ENCODE assay signal across 1 cellular context in the genomic region with DNA sequence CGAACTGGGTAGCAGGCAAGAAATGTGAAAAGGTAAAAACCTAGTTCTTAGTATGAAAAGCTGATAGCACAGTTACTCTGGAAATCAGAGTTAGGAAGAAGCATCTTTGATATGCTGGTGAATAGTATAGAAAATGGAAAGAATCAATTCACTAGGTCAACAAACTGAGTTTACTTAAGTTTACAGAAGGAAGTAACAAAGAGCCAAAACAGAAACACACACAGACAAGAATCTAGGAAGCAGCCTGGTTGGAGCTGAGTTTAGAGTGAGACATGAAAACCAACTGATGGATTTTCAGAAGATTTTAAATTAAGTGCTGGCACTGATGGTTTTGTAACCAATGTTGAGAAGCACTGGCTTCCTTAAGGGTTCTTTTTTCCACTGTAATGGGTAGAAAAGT.
TF ChIP-seq lines count a peak whose summit lies in the region.

No MANE protein-coding gene starts in this region.

TF ChIP-seq in IMR-90, 13 proteins besides CTCF, POLR2A, EP300 and RAD21 (continued from another document):
- TF ChIP-seq RCOR1 (IDR thresholded peaks at IDR 0.05; ENCODE audit: insufficient replicate concordance, low read length) (no peak), MAZ (IDR thresholded peaks at IDR 0.05; ENCODE audit: borderline replicate concordance, low read depth, low read length) (no peak), CHD1 (IDR thresholded peaks at IDR 0.05; ENCODE audit: low read depth, low read length) (no peak), BHLHE40 (IDR thresholded peaks at IDR 0.05; ENCODE audit: low read depth, low read length) (no peak), MXI1 (IDR thresholded peaks at IDR 0.05; ENCODE audit: borderline replicate concordance, low read depth, low read length) (no peak), SMC3 (IDR thresholded peaks at IDR 0.05; ENCODE audit: low read depth, low read length) (no peak), MAFK (IDR thresholded peaks at IDR 0.05; ENCODE audit: low read depth, low read length) (no peak), NFE2L2 (IDR thresholded peaks at IDR 0.05; ENCODE audit: low read depth, low read length) (no peak)
- TF ChIP-seq, protein P1, sequence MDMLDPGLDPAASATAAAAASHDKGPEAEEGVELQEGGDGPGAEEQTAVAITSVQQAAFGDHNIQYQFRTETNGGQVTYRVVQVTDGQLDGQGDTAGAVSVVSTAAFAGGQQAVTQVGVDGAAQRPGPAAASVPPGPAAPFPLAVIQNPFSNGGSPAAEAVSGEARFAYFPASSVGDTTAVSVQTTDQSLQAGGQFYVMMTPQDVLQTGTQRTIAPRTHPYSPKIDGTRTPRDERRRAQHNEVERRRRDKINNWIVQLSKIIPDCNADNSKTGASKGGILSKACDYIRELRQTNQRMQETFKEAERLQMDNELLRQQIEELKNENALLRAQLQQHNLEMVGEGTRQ (IDR thresholded peaks at IDR 0.05; ENCODE audit: low read depth, low read length): no peak
- TF ChIP-seq, protein P2, sequence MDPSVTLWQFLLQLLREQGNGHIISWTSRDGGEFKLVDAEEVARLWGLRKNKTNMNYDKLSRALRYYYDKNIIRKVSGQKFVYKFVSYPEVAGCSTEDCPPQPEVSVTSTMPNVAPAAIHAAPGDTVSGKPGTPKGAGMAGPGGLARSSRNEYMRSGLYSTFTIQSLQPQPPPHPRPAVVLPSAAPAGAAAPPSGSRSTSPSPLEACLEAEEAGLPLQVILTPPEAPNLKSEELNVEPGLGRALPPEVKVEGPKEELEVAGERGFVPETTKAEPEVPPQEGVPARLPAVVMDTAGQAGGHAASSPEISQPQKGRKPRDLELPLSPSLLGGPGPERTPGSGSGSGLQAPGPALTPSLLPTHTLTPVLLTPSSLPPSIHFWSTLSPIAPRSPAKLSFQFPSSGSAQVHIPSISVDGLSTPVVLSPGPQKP (IDR thresholded peaks at IDR 0.05; ENCODE audit: borderline replicate concordance, low read depth, low read length): no peak
